Comparison of ENCODE assay signal across 10 cellular contexts in genomic region chr10:21194510-21194993, GRCh38.
DNase-seq lines count a peak whose midpoint lies in the region; ATAC-seq and TF ChIP-seq lines count a peak whose summit lies in the region.
"Had no signal": no experiment of that assay in that cellular context is flagged by ENCODE, and none has a peak within 500 bp of the region (broad histone marks: within the 10 kb centered on the region; RNA-seq: fewer than 3 reads in every experiment).

No MANE protein-coding gene starts in this region.

- peaks cover 27% of the 10 kb centered on the region for H3K4me1 ChIP-seq in RWPE2 (ENCODE audit: insufficient read depth, poor library complexity, severe bottlenecking)

- peaks cover 5% of the 10 kb centered on the region for H3K36me3 Mint-ChIP-seq in activated naive CD8-positive, alpha-beta T cell treated with anti-CD3 and anti-CD28 coated beads, Interleukin-2, amount 50 U/mL, for 24 hours (ENCODE audit: low read depth)
- H3K36me3 Mint-ChIP-seq in WTC11: peaks cover 17% of the 10 kb centered on the region

- no peak for TF ChIP-seq CTCF in RWPE2 (IDR thresholded peaks at IDR 0.05; ENCODE audit: poor library complexity, severe bottlenecking)
- TF ChIP-seq CTCF in fibroblast of villous mesenchyme (IDR thresholded peaks at IDR 0.05; ENCODE audit: insufficient read depth, low read depth, low read length): no peak
- TF ChIP-seq CTCF in WTC11 (IDR thresholded peaks at IDR 0.05): no peak

- peak overlapping the region; percentile 32 for H3K27ac ChIP-seq in RWPE2 (ENCODE audit: poor library complexity, severe bottlenecking)
- H3K27ac ChIP-seq: 22Rv1 had no signal

- DNase-seq in DMS 273 (lab: John Stamatoyannopoulos, UW; ENCODE audit: unreplicated experiment): peak; percentile 22
- no peak for DNase-seq in DMS 273 treated with DMSO at 0.1 percent for 48 hours (lab: John Stamatoyannopoulos, UW)
- no peak for DNase-seq in RWPE2 (ENCODE audit: low spot score)
- peak; percentile 4 for DNase-seq in fibroblast of villous mesenchyme (ENCODE audit: low read depth)
- peak; percentile 64 for DNase-seq in skeletal muscle cell (ENCODE audit: low read depth)
- no peak for DNase-seq in germinal center (ENCODE audit: low spot score)
- no peak for DNase-seq in activated naive CD8-positive, alpha-beta T cell treated with anti-CD3 and anti-CD28 coated beads, Interleukin-2, amount 50 U/mL, for 24 hours
- DNase-seq in WTC11 (ENCODE audit: low spot score): no peak
- DNase-seq: NCI-H1436 treated with DMSO at 0.1 percent for 48 hours had no signal

- peaks cover 3% of the 10 kb centered on the region for H3K4me1 Mint-ChIP-seq in activated naive CD8-positive, alpha-beta T cell treated with anti-CD3 and anti-CD28 coated beads, Interleukin-2, amount 50 U/mL, for 24 hours
- no peaks in the 10 kb centered on the region for H3K4me1 Mint-ChIP-seq in WTC11

- peaks cover 14% of the 10 kb centered on the region for H3K9me3 Mint-ChIP-seq in activated naive CD8-positive, alpha-beta T cell treated with anti-CD3 and anti-CD28 coated beads, Interleukin-2, amount 50 U/mL, for 24 hours
- peaks cover 25% of the 10 kb centered on the region for H3K9me3 Mint-ChIP-seq in WTC11

- no peak overlapping the region for H3K4me3 Mint-ChIP-seq in activated naive CD8-positive, alpha-beta T cell treated with anti-CD3 and anti-CD28 coated beads, Interleukin-2, amount 50 U/mL, for 24 hours
- H3K4me3 Mint-ChIP-seq in WTC11: no peak overlapping the region

- CTCF ChIA-PET in WTC11 (lab: Charles Lee): no interaction called here

- no peak overlapping the region for H3K4me3 ChIP-seq in RWPE2 (ENCODE audit: severe bottlenecking)
- H3K4me3 ChIP-seq in fibroblast of villous mesenchyme (ENCODE audit: low read depth, low read length): no peak overlapping the region
- no peak overlapping the region for H3K4me3 ChIP-seq in skeletal muscle cell (ENCODE audit: low read depth, low read length)

- peaks cover 6% of the 10 kb centered on the region for H3K27me3 Mint-ChIP-seq in activated naive CD8-positive, alpha-beta T cell treated with anti-CD3 and anti-CD28 coated beads, Interleukin-2, amount 50 U/mL, for 24 hours
- H3K27me3 Mint-ChIP-seq in WTC11 (ENCODE audit: low read depth): peaks cover 3% of the 10 kb centered on the region; the same call in 1 of the 2 replicates

- ATAC-seq in RWPE2 (ENCODE audit: low read depth) (peak; percentile 82), WTC11 (no peak)
- no peak for ATAC-seq in activated naive CD8-positive, alpha-beta T cell treated with anti-CD3 and anti-CD28 coated beads, Interleukin-2, amount 50 U/mL, for 24 hours

- no peak overlapping the region for H3K27ac Mint-ChIP-seq in activated naive CD8-positive, alpha-beta T cell treated with anti-CD3 and anti-CD28 coated beads, Interleukin-2, amount 50 U/mL, for 24 hours
- H3K27ac Mint-ChIP-seq in WTC11: no peak overlapping the region

- H3K36me3 ChIP-seq in RWPE2 (ENCODE audit: low read depth): no peaks in the 10 kb centered on the region

- no peaks in the 10 kb centered on the region for H3K27me3 ChIP-seq in RWPE2 (ENCODE audit: insufficient read depth, poor library complexity, severe bottlenecking)

- POLR2A ChIA-PET in WTC11 (lab: Charles Lee): no interaction called here

- no peaks in the 10 kb centered on the region for H3K9me3 ChIP-seq in RWPE2 (ENCODE audit: severe bottlenecking)

TF ChIP-seq in WTC11, 78 proteins besides CTCF, POLR2A, EP300 and RAD21 (continues in another document):
- no peak for TF ChIP-seq ZNF121 (CRISPR knock-in tag; IDR thresholded peaks at IDR 0.05)
- TF ChIP-seq E2F5 (CRISPR knock-in tag; IDR thresholded peaks at IDR 0.05): no peak
- TF ChIP-seq IRF1 (CRISPR knock-in tag; IDR thresholded peaks at IDR 0.05): no peak
- no peak for TF ChIP-seq PREB (CRISPR knock-in tag; IDR thresholded peaks at IDR 0.05; ENCODE audit: borderline replicate concordance)
- no peak for TF ChIP-seq ZNF532 (CRISPR knock-in tag; IDR thresholded peaks at IDR 0.05; ENCODE audit: borderline replicate concordance)
- no peak for TF ChIP-seq OVOL2 (CRISPR knock-in tag; IDR thresholded peaks at IDR 0.05; ENCODE audit: borderline replicate concordance)
- no peak for TF ChIP-seq MXD4 (CRISPR knock-in tag; IDR thresholded peaks at IDR 0.05; ENCODE audit: borderline replicate concordance)
- no peak for TF ChIP-seq FOXJ3 (CRISPR knock-in tag; IDR thresholded peaks at IDR 0.05; ENCODE audit: borderline replicate concordance)
- TF ChIP-seq FOXP4 (CRISPR knock-in tag; IDR thresholded peaks at IDR 0.05): no peak
- TF ChIP-seq ESRRA (CRISPR knock-in tag; IDR thresholded peaks at IDR 0.05; ENCODE audit: borderline replicate concordance): no peak

Comparison
In these comparisons a context has a peak if more than half of its experiments do, and no peak if none do; other contexts are left out.
1. DNase-seq: peak in DMS 273 (single experiment), fibroblast of villous mesenchyme (single experiment) and skeletal muscle cell (single experiment); none in DMS 273 treated with DMSO at 0.1 percent for 48 hours (single experiment), RWPE2 (single experiment), germinal center (single experiment), activated naive CD8-positive, alpha-beta T cell treated with anti-CD3 and anti-CD28 coated beads, Interleukin-2, amount 50 U/mL, for 24 hours (single experiment) and WTC11 (single experiment).